ENCODE assay signal across 1 cellular context in genomic region chr12:212799-213526, GRCh38.
TF ChIP-seq lines count a peak whose summit lies in the region.

No MANE protein-coding gene starts in this region.

TF ChIP-seq in GM12878, 131 proteins besides CTCF, POLR2A, EP300 and RAD21 (continued from another document):
- TF ChIP-seq ZBTB33 (IDR thresholded peaks at IDR 0.05) (no peak), TBL1XR1 (IDR thresholded peaks at IDR 0.05; ENCODE audit: low read depth, low read length) (no peak), BHLHE40 (IDR thresholded peaks at IDR 0.05; ENCODE audit: borderline replicate concordance in 1 of 2, low read depth in 2 of 2, low read length in 1 of 2) (no peak), POLR2AphosphoS5 (IDR thresholded peaks at IDR 0.05; ENCODE audit: low read length) (no peak), FOXK2 (IDR thresholded peaks at IDR 0.05) (no peak), BCL3 (IDR thresholded peaks at IDR 0.05; ENCODE audit: borderline replicate concordance, insufficient read depth, low read depth, low read length, poor library complexity, severe bottlenecking) (no peak), ZNF687 (IDR thresholded peaks at IDR 0.05) (no peak), ATF2 (IDR thresholded peaks at IDR 0.05; ENCODE audit: low read length) (no peak), MYB (IDR thresholded peaks at IDR 0.05; ENCODE audit: borderline replicate concordance, low read depth, low read length) (no peak), SUPT20H (IDR thresholded peaks at IDR 0.05; ENCODE audit: borderline replicate concordance, control insufficient read depth, low read depth, low read length) (no peak), CHD2 (IDR thresholded peaks at IDR 0.05; ENCODE audit: borderline replicate concordance, low read depth, low read length) (no peak), ATF3 (IDR thresholded peaks at IDR 0.05; ENCODE audit: borderline replicate concordance, extremely low read depth, low read depth, low read length) (no peak), KDM1A (IDR thresholded peaks at IDR 0.05; ENCODE audit: borderline replicate concordance) (no peak), ETV6 (conservative IDR thresholded peaks at IDR 0.05 in 1 of 2, IDR thresholded peaks at IDR 0.05 in 1 of 2; ENCODE audit: borderline replicate concordance in 1 of 2, low read depth in 1 of 2) (no peak), BRCA1 (IDR thresholded peaks at IDR 0.05; ENCODE audit: low read depth, low read length) (no peak), NR2C2 (IDR thresholded peaks at IDR 0.05; ENCODE audit: borderline replicate concordance, control insufficient read depth, insufficient read length, low read depth) (no peak)
